ENCODE assay signal across 1 cellular context in genomic region chr16:57066625-57067024, GRCh38.
TF ChIP-seq lines count a peak whose summit lies in the region.

No MANE protein-coding gene starts in this region.

TF ChIP-seq in GM12878, 131 proteins besides CTCF, POLR2A, EP300 and RAD21:
- TF ChIP-seq IKZF1 (conservative IDR thresholded peaks at IDR 0.05) (0 out of 2 replicates have a peak, but pooled peaks have one; percentile 12), NR2F1 (conservative IDR thresholded peaks at IDR 0.05) (peak; percentile 29), RBBP5 (conservative IDR thresholded peaks at IDR 0.05) (no peak), KAT2A (conservative IDR thresholded peaks at IDR 0.05; ENCODE audit: control insufficient read depth, low read depth, low read length) (no peak), CHD4 (IDR thresholded peaks at IDR 0.05) (no peak), MTA3 (IDR thresholded peaks at IDR 0.05; ENCODE audit: borderline replicate concordance, low read length) (no peak), SPI1 (IDR thresholded peaks at IDR 0.05; ENCODE audit: borderline replicate concordance, insufficient read depth, low read depth, low read length) (peak; percentile 55; the same call in 1 of the 2 replicates), ZNF207 (IDR thresholded peaks at IDR 0.05; ENCODE audit: borderline replicate concordance) (no peak), YY1 (IDR thresholded peaks at IDR 0.05; ENCODE audit: low read depth, low read length) (peak; percentile 30; the same call in 1 of the 2 replicates), EED (IDR thresholded peaks at IDR 0.05; ENCODE audit: low read depth) (no peak)
- TF ChIP-seq, protein P1, sequence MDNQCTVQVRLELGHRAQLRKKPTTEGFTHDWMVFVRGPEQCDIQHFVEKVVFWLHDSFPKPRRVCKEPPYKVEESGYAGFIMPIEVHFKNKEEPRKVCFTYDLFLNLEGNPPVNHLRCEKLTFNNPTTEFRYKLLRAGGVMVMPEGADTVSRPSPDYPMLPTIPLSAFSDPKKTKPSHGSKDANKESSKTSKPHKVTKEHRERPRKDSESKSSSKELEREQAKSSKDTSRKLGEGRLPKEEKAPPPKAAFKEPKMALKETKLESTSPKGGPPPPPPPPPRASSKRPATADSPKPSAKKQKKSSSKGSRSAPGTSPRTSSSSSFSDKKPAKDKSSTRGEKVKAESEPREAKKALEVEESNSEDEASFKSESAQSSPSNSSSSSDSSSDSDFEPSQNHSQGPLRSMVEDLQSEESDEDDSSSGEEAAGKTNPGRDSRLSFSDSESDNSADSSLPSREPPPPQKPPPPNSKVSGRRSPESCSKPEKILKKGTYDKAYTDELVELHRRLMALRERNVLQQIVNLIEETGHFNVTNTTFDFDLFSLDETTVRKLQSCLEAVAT (IDR thresholded peaks at IDR 0.05), result no peak
